In genomic region chr12:116434155-116435065, GRCh38 we compare ENCODE assay signal across 9 cellular contexts.
DNase-seq lines count a peak whose midpoint lies in the region; ATAC-seq lines count a peak whose summit lies in the region.
"Had no signal": no experiment of that assay in that cellular context is flagged by ENCODE, and none has a peak within 500 bp of the region (broad histone marks: within the 10 kb centered on the region; RNA-seq: fewer than 3 reads in every experiment).

No MANE protein-coding gene starts in this region.

- DNase-seq in DMS79 treated with DMSO at 0.1 percent for 48 hours (lab: John Stamatoyannopoulos, UW) (peak; percentile 14), DMS79 (lab: John Stamatoyannopoulos, UW) (no peak), astrocyte of the hippocampus (ENCODE audit: low read depth, low spot score) (peak; percentile 90), iPS-NIHi7 (ENCODE audit: extremely low spot score) (peak; percentile 71), smooth muscle cell of the brain vasculature (ENCODE audit: low read depth, low spot score) (peak; percentile 41), middle frontal gyrus (ENCODE audit: extremely low spot score, low spot score) (no peak)
- DNase-seq in activated naive CD8-positive, alpha-beta T cell treated with anti-CD3 and anti-CD28 coated beads for 36 hours, result no peak
- DNase-seq: CD4-positive, CD25-positive, alpha-beta regulatory T cell had no signal

- no peaks in the 10 kb centered on the region for H3K27me3 Mint-ChIP-seq in activated naive CD8-positive, alpha-beta T cell treated with anti-CD3 and anti-CD28 coated beads for 36 hours
- H3K27me3 Mint-ChIP-seq: CD4-positive, CD25-positive, alpha-beta regulatory T cell had no signal

- no peak overlapping the region for H3K27ac Mint-ChIP-seq in activated naive CD8-positive, alpha-beta T cell treated with anti-CD3 and anti-CD28 coated beads for 36 hours
- H3K27ac Mint-ChIP-seq: CD4-positive, CD25-positive, alpha-beta regulatory T cell had no signal

- H3K4me1 Mint-ChIP-seq in activated naive CD8-positive, alpha-beta T cell treated with anti-CD3 and anti-CD28 coated beads for 36 hours, result peaks cover 3% of the 10 kb centered on the region

- no peak overlapping the region for H3K4me3 Mint-ChIP-seq in activated naive CD8-positive, alpha-beta T cell treated with anti-CD3 and anti-CD28 coated beads for 36 hours
- H3K4me3 Mint-ChIP-seq: CD4-positive, CD25-positive, alpha-beta regulatory T cell had no signal

- no peaks in the 10 kb centered on the region for H3K9me3 Mint-ChIP-seq in activated naive CD8-positive, alpha-beta T cell treated with anti-CD3 and anti-CD28 coated beads for 36 hours
- H3K9me3 Mint-ChIP-seq: CD4-positive, CD25-positive, alpha-beta regulatory T cell had no signal

- H3K36me3 Mint-ChIP-seq in activated naive CD8-positive, alpha-beta T cell treated with anti-CD3 and anti-CD28 coated beads for 36 hours, result peaks cover 2% of the 10 kb centered on the region
- H3K36me3 Mint-ChIP-seq: CD4-positive, CD25-positive, alpha-beta regulatory T cell had no signal

- no peak for ATAC-seq in HG03571 (IDR thresholded peaks at IDR 0.05; ENCODE audit: unreplicated experiment)

Comparison
In these comparisons a context has a peak if more than half of its experiments do, and no peak if none do; other contexts are left out.
1. DNase-seq: peak in DMS79 treated with DMSO at 0.1 percent for 48 hours (single experiment), astrocyte of the hippocampus (single experiment), iPS-NIHi7 (single experiment) and smooth muscle cell of the brain vasculature (single experiment); none in DMS79 (single experiment), middle frontal gyrus (single experiment) and activated naive CD8-positive, alpha-beta T cell treated with anti-CD3 and anti-CD28 coated beads for 36 hours (single experiment).